Comparison of ENCODE assay signal across 8 cellular contexts in genomic region chr11:115503083-115503885, GRCh38. TPM values are rescaled to one million over a fixed set of nuclear protein-coding genes. Genes with fewer than 3 reads are reported as not detected.
DNase-seq lines count a peak whose midpoint lies in the region; TF ChIP-seq lines count a peak whose summit lies in the region.

No MANE protein-coding gene starts in this region.

- intact Hi-C loops in testis (cut with DNase I; ENCODE audit: low total_unique reads) = no loop called here

- H3K36me3 ChIP-seq in testis (ENCODE audit: low read depth, missing control alignments) = no peaks in the 10 kb centered on the region

- POLR2A ChIA-PET in activated CD4-positive, alpha-beta T cell treated with anti-CD3 and anti-CD28 coated beads, Interleukin-2, amount 10 ng/mL, durations not matched to agents 7 days and 5 days (lab: Charles Lee) = no interaction called here

- peaks cover 7% of the 10 kb centered on the region for H3K4me1 Mint-ChIP-seq in activated CD4-positive, alpha-beta T cell treated with anti-CD3 and anti-CD28 coated beads, Interleukin-2, amount 10 ng/mL, durations not matched to agents 7 days and 5 days

- H3K27me3 Mint-ChIP-seq in activated CD4-positive, alpha-beta T cell treated with anti-CD3 and anti-CD28 coated beads, Interleukin-2, amount 10 ng/mL, durations not matched to agents 7 days and 5 days = peaks cover 33% of the 10 kb centered on the region

- no peaks in the 10 kb centered on the region for H3K9me3 ChIP-seq in testis

- TF ChIP-seq POLR2A in testis (IDR thresholded peaks at IDR 0.05) = no peak

- H3K4me3 Mint-ChIP-seq in activated CD4-positive, alpha-beta T cell treated with anti-CD3 and anti-CD28 coated beads, Interleukin-2, amount 10 ng/mL, durations not matched to agents 7 days and 5 days = peak overlapping the region; percentile 38

- WGBS in testis, 2 donors = 1% methylated on average over 25 to 48 of the region's 77 CpGs

- CTCF ChIA-PET in activated CD4-positive, alpha-beta T cell treated with anti-CD3 and anti-CD28 coated beads, Interleukin-2, amount 10 ng/mL, durations not matched to agents 7 days and 5 days (lab: Charles Lee) = no interaction called here

- H3K4me3 ChIP-seq in epithelial cell of proximal tubule (ENCODE audit: low read depth, low read length) (peak overlapping the region; percentile 74), testis (peak overlapping the region; percentile 66 to 91)

- peak; percentile 47 for TF ChIP-seq CTCF in epithelial cell of proximal tubule (conservative IDR thresholded peaks at IDR 0.05; ENCODE audit: low read depth, low read length)
- TF ChIP-seq CTCF in testis (IDR thresholded peaks at IDR 0.05) = no peak

- DNase-seq in activated naive CD4-positive, alpha-beta T cell treated with Interleukin-2 at 50 U/mL for 16 hours = peak; percentile 12
- no peak for DNase-seq in activated naive CD4-positive, alpha-beta T cell (lab: John Stamatoyannopoulos, UW)
- peak; percentile 84 for DNase-seq in NCI-H2029 (lab: John Stamatoyannopoulos, UW)
- DNase-seq in activated CD4-positive, alpha-beta T cell treated with anti-CD3 and anti-CD28 coated beads, Interleukin-2, amount 10 ng/mL, durations not matched to agents 7 days and 5 days = no peak
- DNase-seq in epithelial cell of proximal tubule (ENCODE audit: low read depth) = no peak
- DNase-seq in middle frontal gyrus (ENCODE audit: extremely low spot score, low spot score) = peak; percentile 80
- DNase-seq in testis = peak; percentile 64
- DNase-seq in SIG-M5 (lab: John Stamatoyannopoulos, UW) = no peak

- H3K9me3 Mint-ChIP-seq in activated CD4-positive, alpha-beta T cell treated with anti-CD3 and anti-CD28 coated beads, Interleukin-2, amount 10 ng/mL, durations not matched to agents 7 days and 5 days = no peaks in the 10 kb centered on the region

- H3K4me1 ChIP-seq in testis = peaks cover 10% of the 10 kb centered on the region

- no peaks in the 10 kb centered on the region for H3K36me3 Mint-ChIP-seq in activated CD4-positive, alpha-beta T cell treated with anti-CD3 and anti-CD28 coated beads, Interleukin-2, amount 10 ng/mL, durations not matched to agents 7 days and 5 days (ENCODE audit: low read depth)

- H3K27me3 ChIP-seq in testis = no peaks in the 10 kb centered on the region

- H3K27ac ChIP-seq in testis = peak overlapping the region; percentile 69 to 83

- H3K27ac Mint-ChIP-seq in activated CD4-positive, alpha-beta T cell treated with anti-CD3 and anti-CD28 coated beads, Interleukin-2, amount 10 ng/mL, durations not matched to agents 7 days and 5 days = no peak overlapping the region

RNA-seq across cellular contexts. Expression of gene CADM1, which starts 0.9 kb away (rescaled TPM):
- under 1 TPM; 0.52 to 0.92 TPM for total RNA-seq in activated CD4-positive, alpha-beta T cell treated with anti-CD3 and anti-CD28 coated beads, Interleukin-2, amount 10 ng/mL, durations not matched to agents 7 days and 5 days
- total RNA-seq in epithelial cell of proximal tubule (21.3 and 36.3 TPM in 2 replicates), testis (100 to 1,000 TPM; 216 to 230 TPM)
- 135 TPM for polyA plus RNA-seq in testis (ENCODE audit: insufficient read depth, low read depth, low replicate concordance)

Comparison
In these comparisons a context has a peak if more than half of its experiments do, and no peak if none do; other contexts are left out.
1. DNase-seq: peak in activated naive CD4-positive, alpha-beta T cell treated with Interleukin-2 at 50 U/mL for 16 hours (single experiment), NCI-H2029 (single experiment), middle frontal gyrus (single experiment) and testis (single experiment); none in activated naive CD4-positive, alpha-beta T cell (0 of 4), activated CD4-positive, alpha-beta T cell treated with anti-CD3 and anti-CD28 coated beads, Interleukin-2, amount 10 ng/mL, durations not matched to agents 7 days and 5 days (single experiment), epithelial cell of proximal tubule (single experiment) and SIG-M5 (single experiment).
2. RNA of gene CADM1, which starts 0.9 kb away (total RNA-seq): 216 to 230 TPM in testis and 21.3 to 36.3 TPM in epithelial cell of proximal tubule; 0.52 to 0.92 TPM in activated CD4-positive, alpha-beta T cell treated with anti-CD3 and anti-CD28 coated beads, Interleukin-2, amount 10 ng/mL, durations not matched to agents 7 days and 5 days; every median in the first group is over 10 times any median in the second.